In the genomic region with DNA sequence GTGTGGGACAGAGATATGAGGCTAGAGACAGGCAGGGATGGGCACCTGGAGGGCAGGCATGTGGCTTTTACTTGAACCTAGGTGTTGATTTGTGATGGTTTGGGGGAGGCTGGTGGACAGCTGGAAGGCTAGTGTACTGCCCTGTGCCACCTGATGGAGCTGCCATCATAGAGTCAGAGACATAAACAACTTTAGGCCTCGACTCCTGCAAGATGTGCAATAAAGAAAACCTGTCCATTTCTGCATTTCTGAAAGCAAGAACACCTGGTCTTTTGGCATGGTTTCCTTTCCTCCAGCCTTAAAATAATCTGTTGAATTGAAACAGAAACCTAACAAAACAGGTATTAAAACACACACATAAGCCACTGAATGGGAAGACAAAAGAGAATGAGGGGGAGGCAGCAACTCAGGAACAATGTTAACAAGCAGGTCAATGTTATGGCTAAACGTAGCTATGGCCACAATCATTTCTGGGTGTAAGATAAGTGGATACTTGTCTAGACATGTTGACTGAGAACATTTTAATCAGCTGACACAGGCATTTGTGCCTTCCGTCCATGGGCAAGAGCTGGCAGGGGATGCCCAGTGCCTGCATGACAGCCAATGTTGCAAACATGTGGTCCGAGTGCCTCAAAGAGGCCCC, we compare ENCODE assay signal across 1 cellular context.
TF ChIP-seq lines count a peak whose summit lies in the region.

No MANE protein-coding gene starts in this region.

TF ChIP-seq in HepG2, 621 proteins besides CTCF, POLR2A, EP300 and RAD21 (continued from another document):
- TF ChIP-seq CREBL2 (CRISPR knock-in tag; IDR thresholded peaks at IDR 0.05; ENCODE audit: borderline replicate concordance) (no peak), FOXP1 (IDR thresholded peaks at IDR 0.05) (no peak), FOXP1 (CRISPR knock-in tag; IDR thresholded peaks at IDR 0.05) (no peak), GTF3A (CRISPR knock-in tag; conservative IDR thresholded peaks at IDR 0.05) (no peak)
- TF ChIP-seq, protein P1, sequence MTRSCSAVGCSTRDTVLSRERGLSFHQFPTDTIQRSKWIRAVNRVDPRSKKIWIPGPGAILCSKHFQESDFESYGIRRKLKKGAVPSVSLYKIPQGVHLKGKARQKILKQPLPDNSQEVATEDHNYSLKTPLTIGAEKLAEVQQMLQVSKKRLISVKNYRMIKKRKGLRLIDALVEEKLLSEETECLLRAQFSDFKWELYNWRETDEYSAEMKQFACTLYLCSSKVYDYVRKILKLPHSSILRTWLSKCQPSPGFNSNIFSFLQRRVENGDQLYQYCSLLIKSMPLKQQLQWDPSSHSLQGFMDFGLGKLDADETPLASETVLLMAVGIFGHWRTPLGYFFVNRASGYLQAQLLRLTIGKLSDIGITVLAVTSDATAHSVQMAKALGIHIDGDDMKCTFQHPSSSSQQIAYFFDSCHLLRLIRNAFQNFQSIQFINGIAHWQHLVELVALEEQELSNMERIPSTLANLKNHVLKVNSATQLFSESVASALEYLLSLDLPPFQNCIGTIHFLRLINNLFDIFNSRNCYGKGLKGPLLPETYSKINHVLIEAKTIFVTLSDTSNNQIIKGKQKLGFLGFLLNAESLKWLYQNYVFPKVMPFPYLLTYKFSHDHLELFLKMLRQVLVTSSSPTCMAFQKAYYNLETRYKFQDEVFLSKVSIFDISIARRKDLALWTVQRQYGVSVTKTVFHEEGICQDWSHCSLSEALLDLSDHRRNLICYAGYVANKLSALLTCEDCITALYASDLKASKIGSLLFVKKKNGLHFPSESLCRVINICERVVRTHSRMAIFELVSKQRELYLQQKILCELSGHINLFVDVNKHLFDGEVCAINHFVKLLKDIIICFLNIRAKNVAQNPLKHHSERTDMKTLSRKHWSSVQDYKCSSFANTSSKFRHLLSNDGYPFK (CRISPR knock-in tag; IDR thresholded peaks at IDR 0.05; ENCODE audit: borderline replicate concordance): no peak
